2 cellular contexts compared by ENCODE assay signal in genomic region chr5:16539169-16539666, GRCh38.
TF ChIP-seq lines count a peak whose summit lies in the region.

No MANE protein-coding gene starts in this region.

TF ChIP-seq in IMR-90, 13 proteins besides CTCF, POLR2A, EP300 and RAD21 (continued from another document):
- TF ChIP-seq BHLHE40 (IDR thresholded peaks at IDR 0.05; ENCODE audit: low read depth, low read length), result peak; percentile 62; the same call in 1 of the 2 replicates

TF ChIP-seq in liver, 16 proteins besides CTCF, POLR2A, EP300 and RAD21 (continued from another document):
- TF ChIP-seq GABPA (IDR thresholded peaks at IDR 0.05 in 1 of 2, conservative IDR thresholded peaks at IDR 0.05 in 1 of 2) (peak in 1 of 2 donors; percentile 69), TAF1 (conservative IDR thresholded peaks at IDR 0.05) (peak; percentile 97), ZBTB33 (IDR thresholded peaks at IDR 0.05) (peak; percentile 92), ATF3 (IDR thresholded peaks at IDR 0.05) (peak; percentile 98), FOXA2 (IDR thresholded peaks at IDR 0.05) (peak; percentile 48), HNF4A (conservative IDR thresholded peaks at IDR 0.05) (peak; percentile 95 to 96), JUND (IDR thresholded peaks at IDR 0.05) (peak; percentile 94 to 98), YY1 (IDR thresholded peaks at IDR 0.05) (peak; percentile 91), SP1 (IDR thresholded peaks at IDR 0.05) (peak; percentile 99), HNF4G (IDR thresholded peaks at IDR 0.05) (peak; percentile 84), NR2F2 (IDR thresholded peaks at IDR 0.05) (peak; percentile 91)
- TF ChIP-seq, protein P1, sequence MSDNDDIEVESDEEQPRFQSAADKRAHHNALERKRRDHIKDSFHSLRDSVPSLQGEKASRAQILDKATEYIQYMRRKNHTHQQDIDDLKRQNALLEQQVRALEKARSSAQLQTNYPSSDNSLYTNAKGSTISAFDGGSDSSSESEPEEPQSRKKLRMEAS (IDR thresholded peaks at IDR 0.05), result peak; percentile 95
- TF ChIP-seq, protein P2, sequence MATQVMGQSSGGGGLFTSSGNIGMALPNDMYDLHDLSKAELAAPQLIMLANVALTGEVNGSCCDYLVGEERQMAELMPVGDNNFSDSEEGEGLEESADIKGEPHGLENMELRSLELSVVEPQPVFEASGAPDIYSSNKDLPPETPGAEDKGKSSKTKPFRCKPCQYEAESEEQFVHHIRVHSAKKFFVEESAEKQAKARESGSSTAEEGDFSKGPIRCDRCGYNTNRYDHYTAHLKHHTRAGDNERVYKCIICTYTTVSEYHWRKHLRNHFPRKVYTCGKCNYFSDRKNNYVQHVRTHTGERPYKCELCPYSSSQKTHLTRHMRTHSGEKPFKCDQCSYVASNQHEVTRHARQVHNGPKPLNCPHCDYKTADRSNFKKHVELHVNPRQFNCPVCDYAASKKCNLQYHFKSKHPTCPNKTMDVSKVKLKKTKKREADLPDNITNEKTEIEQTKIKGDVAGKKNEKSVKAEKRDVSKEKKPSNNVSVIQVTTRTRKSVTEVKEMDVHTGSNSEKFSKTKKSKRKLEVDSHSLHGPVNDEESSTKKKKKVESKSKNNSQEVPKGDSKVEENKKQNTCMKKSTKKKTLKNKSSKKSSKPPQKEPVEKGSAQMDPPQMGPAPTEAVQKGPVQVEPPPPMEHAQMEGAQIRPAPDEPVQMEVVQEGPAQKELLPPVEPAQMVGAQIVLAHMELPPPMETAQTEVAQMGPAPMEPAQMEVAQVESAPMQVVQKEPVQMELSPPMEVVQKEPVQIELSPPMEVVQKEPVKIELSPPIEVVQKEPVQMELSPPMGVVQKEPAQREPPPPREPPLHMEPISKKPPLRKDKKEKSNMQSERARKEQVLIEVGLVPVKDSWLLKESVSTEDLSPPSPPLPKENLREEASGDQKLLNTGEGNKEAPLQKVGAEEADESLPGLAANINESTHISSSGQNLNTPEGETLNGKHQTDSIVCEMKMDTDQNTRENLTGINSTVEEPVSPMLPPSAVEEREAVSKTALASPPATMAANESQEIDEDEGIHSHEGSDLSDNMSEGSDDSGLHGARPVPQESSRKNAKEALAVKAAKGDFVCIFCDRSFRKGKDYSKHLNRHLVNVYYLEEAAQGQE (IDR thresholded peaks at IDR 0.05), result peak; percentile 93
TF ChIP-seq in liver: peak in this region for 16.
